Comparison of ENCODE assay signal across 8 cellular contexts in the genomic region with DNA sequence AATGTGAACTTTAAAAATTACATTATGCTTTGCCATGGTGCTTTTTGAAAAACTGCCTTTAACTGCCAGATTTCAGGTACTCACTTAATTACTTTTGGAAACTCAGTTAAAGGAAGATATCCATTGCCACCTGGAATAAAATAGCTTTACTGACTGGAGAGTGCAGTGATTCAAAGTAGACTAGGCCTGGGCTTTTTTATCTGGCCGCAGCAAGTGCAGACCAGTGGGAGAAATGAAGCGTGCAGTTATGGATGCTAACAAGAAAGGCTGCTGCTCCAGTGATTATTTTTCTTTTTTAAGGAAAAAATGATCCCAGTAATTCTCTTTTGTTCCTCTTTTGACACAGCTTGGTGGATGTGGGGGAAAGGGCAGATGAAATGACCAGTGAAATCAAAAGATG. TPM values are rescaled to one million over a fixed set of nuclear protein-coding genes. Genes with fewer than 3 reads are reported as not detected.
DNase-seq lines count a peak whose midpoint lies in the region; ATAC-seq, FAIRE-seq and TF ChIP-seq lines count a peak whose summit lies in the region.

No MANE protein-coding gene starts in this region.

- peak overlapping the region; percentile 50 to 94 (median 85) for H3K4me3 ChIP-seq in keratinocyte (ENCODE audit: control insufficient read depth in 2 of 3, extremely low read depth in 1 of 3, insufficient read depth in 2 of 3, low read depth in 1 of 3, low read length in 3 of 3)

- H3K9me1 ChIP-seq in keratinocyte (ENCODE audit: control insufficient read depth, extremely low read depth, insufficient read depth, low read length): no peaks in the 10 kb centered on the region

- peaks cover 46% of the 10 kb centered on the region for H3K4me1 Mint-ChIP-seq in activated naive CD8-positive, alpha-beta T cell treated with anti-CD3 and anti-CD28 coated beads for 36 hours
- H3K4me1 Mint-ChIP-seq in stimulated activated naive B cell treated with anti-CD40 and anti-IgM and Interleukin-4, amounts not matched to agents 10 μg/mL and 1 μg/mL and 100 μg/mL, for 72 hours: peaks cover 41 to 69% of the 10 kb centered on the region in 2 donors

- no peaks in the 10 kb centered on the region for H3K36me3 Mint-ChIP-seq in activated naive CD8-positive, alpha-beta T cell treated with anti-CD3 and anti-CD28 coated beads for 36 hours
- H3K36me3 Mint-ChIP-seq in stimulated activated naive B cell treated with anti-CD40 and anti-IgM and Interleukin-4, amounts not matched to agents 10 μg/mL and 1 μg/mL and 100 μg/mL, for 72 hours: no peaks in the 10 kb centered on the region

- dilution Hi-C loops in keratinocyte (cut with MboI; ENCODE audit: extremely low pct_ligation_motif_present, low sequenced_read_pairs): no loop called here

- peaks cover 48% of the 10 kb centered on the region for H3K4me1 ChIP-seq in keratinocyte (ENCODE audit: control insufficient read depth, extremely low read depth, insufficient read depth, low read length)

- H3K27ac ChIP-seq in keratinocyte (ENCODE audit: control insufficient read depth, insufficient read depth, low read length): peak overlapping the region; percentile 81

- no peaks in the 10 kb centered on the region for H3K36me3 ChIP-seq in keratinocyte (ENCODE audit: control insufficient read depth in 2 of 2, extremely low read depth in 1 of 2, insufficient read depth in 2 of 2, low read length in 2 of 2)

- peak in 2 of 3 experiments; percentile 18 to 38 for DNase-seq in NCI-H1417 (lab: John Stamatoyannopoulos, UW)
- DNase-seq in NCI-H1417 treated with DMSO at 0.1 percent for 48 hours (lab: John Stamatoyannopoulos, UW): no peak
- no peak for DNase-seq in activated naive CD8-positive, alpha-beta T cell treated with anti-CD3 and anti-CD28 coated beads for 36 hours
- no peak for DNase-seq in keratinocyte (ENCODE audit: low read depth, low spot score)
- no peak for DNase-seq in stimulated activated naive B cell treated with anti-CD40 and anti-IgM and Interleukin-4, amounts not matched to agents 10 μg/mL and 1 μg/mL and 100 μg/mL, for 72 hours
- no peak for DNase-seq in COLO829 (ENCODE audit: low spot score)
- no peak for DNase-seq in HuH-7.5 (ENCODE audit: low spot score)

- H3K4me2 ChIP-seq in keratinocyte (ENCODE audit: control insufficient read depth, extremely low read depth, insufficient read depth, low read depth, low read length): peak overlapping the region; percentile 91

- no peaks in the 10 kb centered on the region for H3K9me3 Mint-ChIP-seq in activated naive CD8-positive, alpha-beta T cell treated with anti-CD3 and anti-CD28 coated beads for 36 hours
- no peaks in the 10 kb centered on the region for H3K9me3 Mint-ChIP-seq in stimulated activated naive B cell treated with anti-CD40 and anti-IgM and Interleukin-4, amounts not matched to agents 10 μg/mL and 1 μg/mL and 100 μg/mL, for 72 hours

- H3K79me2 ChIP-seq in keratinocyte (ENCODE audit: control insufficient read depth, insufficient read depth, low read length): peaks cover 50% of the 10 kb centered on the region

- H3K9ac ChIP-seq in keratinocyte (ENCODE audit: control insufficient read depth, extremely low read depth, insufficient read depth, low read length): peak overlapping the region; percentile 87

- no peak for FAIRE-seq in keratinocyte (lab: Jason Lieb, UNC)

- H3K9me3 ChIP-seq in keratinocyte (ENCODE audit: control insufficient read depth, low read depth, low read length): no peaks in the 10 kb centered on the region

- no peak for ATAC-seq in stimulated activated naive B cell treated with anti-CD40 and anti-IgM and Interleukin-4, amounts not matched to agents 10 μg/mL and 1 μg/mL and 100 μg/mL, for 72 hours (replicated peaks)
- no peak for ATAC-seq in HG02870 (IDR thresholded peaks at IDR 0.05; ENCODE audit: unreplicated experiment)

- H3K27me3 ChIP-seq in keratinocyte (ENCODE audit: control insufficient read depth, extremely low read depth, insufficient read depth, low read length): no peaks in the 10 kb centered on the region

- peak overlapping the region; percentile 73 for H3K4me3 Mint-ChIP-seq in activated naive CD8-positive, alpha-beta T cell treated with anti-CD3 and anti-CD28 coated beads for 36 hours
- peak overlapping the region; percentile 84 to 89 for H3K4me3 Mint-ChIP-seq in stimulated activated naive B cell treated with anti-CD40 and anti-IgM and Interleukin-4, amounts not matched to agents 10 μg/mL and 1 μg/mL and 100 μg/mL, for 72 hours

- no peaks in the 10 kb centered on the region for H4K20me1 ChIP-seq in keratinocyte (ENCODE audit: control insufficient read depth, extremely low read depth, insufficient read depth, low read length)

- H2AFZ ChIP-seq in keratinocyte (ENCODE audit: control insufficient read depth, low read length): no peak overlapping the region

- no peak for TF ChIP-seq CTCF in keratinocyte (optimal IDR thresholded peaks at IDR 0.05 in 1 of 3, IDR thresholded peaks at IDR 0.05 in 1 of 3, conservative IDR thresholded peaks at IDR 0.05 in 1 of 3; ENCODE audit: extremely low read depth in 1 of 3, insufficient read depth in 2 of 3, low read length in 3 of 3)

- no peaks in the 10 kb centered on the region for H3K27me3 Mint-ChIP-seq in activated naive CD8-positive, alpha-beta T cell treated with anti-CD3 and anti-CD28 coated beads for 36 hours
- no peaks in the 10 kb centered on the region for H3K27me3 Mint-ChIP-seq in stimulated activated naive B cell treated with anti-CD40 and anti-IgM and Interleukin-4, amounts not matched to agents 10 μg/mL and 1 μg/mL and 100 μg/mL, for 72 hours

- no peak overlapping the region for H3K27ac Mint-ChIP-seq in activated naive CD8-positive, alpha-beta T cell treated with anti-CD3 and anti-CD28 coated beads for 36 hours
- H3K27ac Mint-ChIP-seq in stimulated activated naive B cell treated with anti-CD40 and anti-IgM and Interleukin-4, amounts not matched to agents 10 μg/mL and 1 μg/mL and 100 μg/mL, for 72 hours: peak overlapping the region; percentile 92

RNA-seq across cellular contexts. Expression of a gene that starts 1.3 kb away (rescaled TPM):
- 1 to 10 TPM; 2.9 to 4.3 TPM for total RNA-seq in activated naive CD8-positive, alpha-beta T cell treated with anti-CD3 and anti-CD28 coated beads for 36 hours
- 47.4 to 78.8 TPM (median 72.2 TPM) in 3 replicates for polyA plus RNA-seq in keratinocyte
- 51.2 TPM for polyA plus RNA-seq in keratinocyte (2011; ENCODE audit: low read depth)
- 31.5 and 56.8 TPM in 2 replicates for polyA plus RNA-seq in keratinocyte (2011; cell fraction: cytosol; rRNA removed)
- polyA plus RNA-seq in keratinocyte (2011; cell fraction: nucleus; rRNA removed): 108 and 110 TPM in 2 replicates
- 43.7 and 74.5 TPM in 2 replicates for polyA plus RNA-seq in keratinocyte (2012; ENCODE audit: low replicate concordance)
- polyA minus RNA-seq in keratinocyte: 36.4 to 124 TPM (median 114 TPM) in 3 replicates
- polyA minus RNA-seq in keratinocyte (2011; cell fraction: cytosol; rRNA and poly(A)+ RNA removed): 65.6 TPM
- polyA minus RNA-seq in keratinocyte (2011; cell fraction: nucleus; rRNA and poly(A)+ RNA removed): 95.4 and 181 TPM in 2 replicates

RNA-seq across cellular contexts. Expression of a gene that starts 39.2 kb away (rescaled TPM):
- total RNA-seq in activated naive CD8-positive, alpha-beta T cell treated with anti-CD3 and anti-CD28 coated beads for 36 hours: not detected
- 0.16 to 0.29 TPM (median 0.28 TPM) in 3 replicates for polyA plus RNA-seq in keratinocyte
- not detected for polyA plus RNA-seq in keratinocyte (2011; ENCODE audit: low read depth)
- polyA plus RNA-seq in keratinocyte (2011; cell fraction: cytosol; rRNA removed): 0.16 TPM in 1 of 2 replicates, not detected in the other
- polyA plus RNA-seq in keratinocyte (2011; cell fraction: nucleus; rRNA removed): 0.05 and 0.48 TPM in 2 replicates
- polyA plus RNA-seq in keratinocyte (2012; ENCODE audit: low replicate concordance): 0.39 TPM in 1 of 2 replicates, not detected in the other
- 0.10 TPM in 1 of 3 replicates, not detected in the others for polyA minus RNA-seq in keratinocyte
- polyA minus RNA-seq in keratinocyte (2011; cell fraction: cytosol; rRNA and poly(A)+ RNA removed): not detected
- polyA minus RNA-seq in keratinocyte (2011; cell fraction: nucleus; rRNA and poly(A)+ RNA removed): not detected in 2 replicates

Comparison
In these comparisons a context has a peak if more than half of its experiments do, and no peak if none do; other contexts are left out.
1. DNase-seq: peak in NCI-H1417 (2 of 3); none in NCI-H1417 treated with DMSO at 0.1 percent for 48 hours (single experiment), activated naive CD8-positive, alpha-beta T cell treated with anti-CD3 and anti-CD28 coated beads for 36 hours (single experiment), keratinocyte (single experiment), stimulated activated naive B cell treated with anti-CD40 and anti-IgM and Interleukin-4, amounts not matched to agents 10 μg/mL and 1 μg/mL and 100 μg/mL, for 72 hours (single experiment), COLO829 (single experiment) and HuH-7.5 (single experiment).